In genomic region chr2:26245231-26245732, GRCh38 we compare ENCODE assay signal across 8 cellular contexts. TPM values are rescaled to one million over a fixed set of nuclear protein-coding genes. Genes with fewer than 3 reads are reported as not detected.
DNase-seq lines count a peak whose midpoint lies in the region; ATAC-seq and TF ChIP-seq lines count a peak whose summit lies in the region.

No MANE protein-coding gene starts in this region.

- H3K27me3 ChIP-seq in HAP-1 (ENCODE audit: low read depth) (no peaks in the 10 kb centered on the region), esophagus squamous epithelium (no peaks in the 10 kb centered on the region)

- CTCF ChIA-PET in activated CD8-positive, alpha-beta memory T cell treated with anti-CD3 and anti-CD28 coated beads, Interleukin-2, amount 10 ng/mL, durations not matched to agents 7 days and 5 days (lab: Charles Lee) = interaction anchor here (0.8 to 3.9 kb wide), 10 partner anchors 11 to 223 kb away, joined by 3 to 17 read pairs (median 4); no protein-coding TSS in a partner anchor

- H3K27me3 Mint-ChIP-seq in activated CD8-positive, alpha-beta memory T cell treated with anti-CD3 and anti-CD28 coated beads, Interleukin-2, amount 10 ng/mL, durations not matched to agents 7 days and 5 days = no peaks in the 10 kb centered on the region
- H3K27me3 Mint-ChIP-seq in nephron progenitor cell (ENCODE audit: low read depth, poor library complexity) = peaks cover 8% of the 10 kb centered on the region

- H3K4me1 ChIP-seq in HAP-1 = peaks cover 13% of the 10 kb centered on the region
- peaks cover 22 to 83% (median 33%) of the 10 kb centered on the region in 3 donors for H3K4me1 ChIP-seq in esophagus squamous epithelium

- peak overlapping the region; percentile 96 for H3K4me3 Mint-ChIP-seq in activated CD8-positive, alpha-beta memory T cell treated with anti-CD3 and anti-CD28 coated beads, Interleukin-2, amount 10 ng/mL, durations not matched to agents 7 days and 5 days
- H3K4me3 Mint-ChIP-seq in nephron progenitor cell = peak overlapping the region; percentile 99

- peak; percentile 37 for ATAC-seq in activated CD8-positive, alpha-beta memory T cell treated with anti-CD3 and anti-CD28 coated beads, Interleukin-2, amount 10 ng/mL, durations not matched to agents 7 days and 5 days

- H3K36me3 ChIP-seq in HAP-1 (replicated peaks) (no peaks in the 10 kb centered on the region; the same call in 1 of the 2 replicates), esophagus squamous epithelium (no peaks in the 10 kb centered on the region)

- H3K27ac ChIP-seq in esophagus squamous epithelium (peak overlapping the region; percentile 95 to 99 (median 96)), substantia nigra (ENCODE audit: low read depth, low read length, poor library complexity, severe bottlenecking) (peak overlapping the region; percentile 96)

- WGBS in esophagus squamous epithelium, 2 donors = 0 to 2% methylated on average over 17 to 19 of the region's 21 CpGs

- in situ Hi-C loops in HAP-1 (cut with MboI; ENCODE audit: low sequenced_read_pairs) = no loop called here

- no peak for DNase-seq in GM12864 (ENCODE audit: low read depth)
- DNase-seq in HAP-1 (ENCODE audit: low spot score in 2 of 2) = peak; percentile 44 to 66
- peak; percentile 57 for DNase-seq in NCI-H146 (lab: John Stamatoyannopoulos, UW)
- peak; percentile 71 for DNase-seq in activated CD8-positive, alpha-beta memory T cell treated with anti-CD3 and anti-CD28 coated beads, Interleukin-2, amount 10 ng/mL, durations not matched to agents 7 days and 5 days
- DNase-seq in esophagus squamous epithelium (lab: John Stamatoyannopoulos, UW) = no peak
- no peak for DNase-seq in nephron progenitor cell
- peak in 30 of 49 donors; percentile 27 to 74 (median 52) for DNase-seq in substantia nigra (lab: John Stamatoyannopoulos, UW)
- DNase-seq in NCI-H1694 treated with DMSO at 0.1 percent for 48 hours (lab: John Stamatoyannopoulos, UW) = no peak

- TF ChIP-seq CTCF in GM12864 (IDR thresholded peaks at IDR 0.05; ENCODE audit: low read depth, low read length, missing control alignments) (no peak), esophagus squamous epithelium (IDR thresholded peaks at IDR 0.05) (no peak), nephron progenitor cell (IDR thresholded peaks at IDR 0.05) (no peak)

- H3K9me3 ChIP-seq in HAP-1 (no peaks in the 10 kb centered on the region), esophagus squamous epithelium (no peaks in the 10 kb centered on the region)

- peaks cover 41% of the 10 kb centered on the region for H3K4me1 Mint-ChIP-seq in activated CD8-positive, alpha-beta memory T cell treated with anti-CD3 and anti-CD28 coated beads, Interleukin-2, amount 10 ng/mL, durations not matched to agents 7 days and 5 days
- H3K4me1 Mint-ChIP-seq in nephron progenitor cell = peaks cover 41% of the 10 kb centered on the region

- no peaks in the 10 kb centered on the region for H3K9me3 Mint-ChIP-seq in activated CD8-positive, alpha-beta memory T cell treated with anti-CD3 and anti-CD28 coated beads, Interleukin-2, amount 10 ng/mL, durations not matched to agents 7 days and 5 days (ENCODE audit: low read depth)
- H3K9me3 Mint-ChIP-seq in nephron progenitor cell = no peaks in the 10 kb centered on the region

- H3K36me3 Mint-ChIP-seq in activated CD8-positive, alpha-beta memory T cell treated with anti-CD3 and anti-CD28 coated beads, Interleukin-2, amount 10 ng/mL, durations not matched to agents 7 days and 5 days = peaks cover 8% of the 10 kb centered on the region
- no peaks in the 10 kb centered on the region for H3K36me3 Mint-ChIP-seq in nephron progenitor cell (ENCODE audit: low read depth)

- intact Hi-C loops in esophagus squamous epithelium (cut with DNase I) = loop anchor here (10.0 kb wide), 1 partner anchor 60 kb away; no protein-coding TSS in a partner anchor

- H3K4me3 ChIP-seq in GM12864 (ENCODE audit: low read depth, low read length) (peak overlapping the region; percentile 83), HAP-1 (peak overlapping the region; percentile 96), esophagus squamous epithelium (peak overlapping the region; percentile 64 to 99 (median 80))

- no peak for TF ChIP-seq POLR2A in esophagus squamous epithelium (IDR thresholded peaks at IDR 0.05)

- peak overlapping the region; percentile 99 for H3K27ac Mint-ChIP-seq in activated CD8-positive, alpha-beta memory T cell treated with anti-CD3 and anti-CD28 coated beads, Interleukin-2, amount 10 ng/mL, durations not matched to agents 7 days and 5 days
- peak overlapping the region; percentile 100 for H3K27ac Mint-ChIP-seq in nephron progenitor cell

RNA-seq across cellular contexts. Expression of gene HADHB, which starts 0.5 kb away (rescaled TPM):
- total RNA-seq in activated CD8-positive, alpha-beta memory T cell treated with anti-CD3 and anti-CD28 coated beads, Interleukin-2, amount 10 ng/mL, durations not matched to agents 7 days and 5 days = 10 to 100 TPM; 55.8 to 83.5 TPM
- 100 to 1,000 TPM in 1 of 4 donors, 10 to 100 TPM in 3; 57.6 to 150 (median 85.1) TPM for total RNA-seq in esophagus squamous epithelium

RNA-seq across cellular contexts. Expression of gene HADHA, which starts 0.8 kb away (rescaled TPM):
- total RNA-seq in activated CD8-positive, alpha-beta memory T cell treated with anti-CD3 and anti-CD28 coated beads, Interleukin-2, amount 10 ng/mL, durations not matched to agents 7 days and 5 days = 100 to 1,000 TPM; 117 to 145 TPM
- total RNA-seq in esophagus squamous epithelium = 100 to 1,000 TPM in 3 of 4 donors, 10 to 100 TPM in 1; 84.7 to 161 (median 116) TPM

Comparison
In these comparisons a context has a peak if more than half of its experiments do, and no peak if none do; other contexts are left out.
1. DNase-seq: peak in HAP-1 (2 of 2), NCI-H146 (single experiment), activated CD8-positive, alpha-beta memory T cell treated with anti-CD3 and anti-CD28 coated beads, Interleukin-2, amount 10 ng/mL, durations not matched to agents 7 days and 5 days (single experiment) and substantia nigra (30 of 49); none in GM12864 (single experiment), esophagus squamous epithelium (single experiment), nephron progenitor cell (single experiment) and NCI-H1694 treated with DMSO at 0.1 percent for 48 hours (single experiment).
2. Peak in every context shown above with its lines, with median percentiles within 50 percentile points of each other: H3K4me3 ChIP-seq.